In genomic region chr13:100349594-100349993, GRCh38 we compare ENCODE assay signal across 22 cellular contexts.
A peak's percentile ranks its signal among the peaks of the same experiment; 100 is the strongest.
DNase-seq lines count a peak whose midpoint lies in the region; ATAC-seq and TF ChIP-seq lines count a peak whose summit lies in the region.
"Had no signal": no experiment of that assay in that cellular context is flagged by ENCODE, and none has a peak within 500 bp of the region (broad histone marks: within the 10 kb centered on the region; RNA-seq: fewer than 3 reads in every experiment).

No MANE protein-coding gene starts in this region.

- ATAC-seq in CD8-positive, alpha-beta T cell, result no peak
- ATAC-seq: activated CD8-positive, alpha-beta T cell treated with anti-CD3 and anti-CD28 coated beads for 36 hours; lower lobe of right lung; SK-N-SH treated with all-trans-retinoic acid at 6 μM for 48 hours had no signal

- no peak overlapping the region for H3K27ac ChIP-seq in CD8-positive, alpha-beta T cell (ENCODE audit: low read depth, low read length)
- H3K27ac ChIP-seq: lower lobe of right lung, upper lobe of left lung had no signal

- intact Hi-C loops in CD8-positive, alpha-beta T cell (cut with DNase I, micrococcal nuclease), result no loop called here

- H3K27ac Mint-ChIP-seq in endothelial cell (ENCODE audit: unreplicated experiment), result peak overlapping the region; percentile 5
- no peak overlapping the region for H3K27ac Mint-ChIP-seq in CD8-positive, alpha-beta T cell
- H3K27ac Mint-ChIP-seq: activated CD8-positive, alpha-beta T cell treated with anti-CD3 and anti-CD28 coated beads for 36 hours; B cell had no signal

- CTCF ChIA-PET in CD8-positive, alpha-beta T cell (lab: Charles Lee), result no interaction called here

- DNase-seq in NCI-H2081 (lab: John Stamatoyannopoulos, UW) (peak; percentile 21 to 72), NCI-H2081 treated with DMSO at 0.1 percent for 48 hours (lab: John Stamatoyannopoulos, UW) (no peak), MV-4-11 (lab: John Stamatoyannopoulos, UW) (peak; percentile 28), NCI-H2171 treated with DMSO at 0.1 percent for 48 hours (lab: John Stamatoyannopoulos, UW) (peak; percentile 86), endothelial cell (ENCODE audit: low spot score) (no peak), SK-N-DZ (ENCODE audit: low spot score) (no peak), epidermal melanocyte (ENCODE audit: insufficient read length, low spot score) (no peak)
- DNase-seq in CD8-positive, alpha-beta T cell, result no peak
- DNase-seq: activated CD4-positive, CD25-positive, alpha-beta regulatory T cell treated with anti-CD3 and anti-CD28 coated beads, Interleukin-2, amount 50 U/mL, for 72 hours; activated CD8-positive, alpha-beta T cell treated with anti-CD3 and anti-CD28 coated beads for 36 hours; activated gamma-delta T cell treated with Interleukin-2 at 50 U/mL for 16 hours; activated T-cell treated with anti-CD3 and anti-CD28 coated beads for 4 hours; effector memory CD4-positive, alpha-beta T cell; EL; lower lobe of right lung; NCI-H1048; NCI-H446 treated with DMSO at 0.1 percent for 48 hours; RPMI8226; upper lobe of left lung had no signal

- H3K36me3 ChIP-seq in CD8-positive, alpha-beta T cell (ENCODE audit: insufficient read depth, low read length), result no peaks in the 10 kb centered on the region
- H3K36me3 ChIP-seq: lower lobe of right lung, upper lobe of left lung had no signal

- TF ChIP-seq CTCF in endothelial cell (IDR thresholded peaks at IDR 0.05; ENCODE audit: unreplicated experiment), result no peak
- no peak for TF ChIP-seq CTCF in CD8-positive, alpha-beta T cell (IDR thresholded peaks at IDR 0.05)

- no peaks in the 10 kb centered on the region for H3K9me3 Mint-ChIP-seq in endothelial cell (ENCODE audit: unreplicated experiment)
- H3K9me3 Mint-ChIP-seq in CD8-positive, alpha-beta T cell, result no peaks in the 10 kb centered on the region
- H3K9me3 Mint-ChIP-seq: activated CD8-positive, alpha-beta T cell treated with anti-CD3 and anti-CD28 coated beads for 36 hours had no signal

- H3K4me1 Mint-ChIP-seq in endothelial cell (ENCODE audit: unreplicated experiment), result peaks cover 7% of the 10 kb centered on the region
- H3K4me1 Mint-ChIP-seq in CD8-positive, alpha-beta T cell (ENCODE audit: low read depth), result no peaks in the 10 kb centered on the region
- H3K4me1 Mint-ChIP-seq: B cell had no signal

- no peaks in the 10 kb centered on the region for H3K27me3 Mint-ChIP-seq in endothelial cell (ENCODE audit: unreplicated experiment)
- no peaks in the 10 kb centered on the region for H3K27me3 Mint-ChIP-seq in CD8-positive, alpha-beta T cell (ENCODE audit: low read depth)
- H3K27me3 Mint-ChIP-seq: activated CD8-positive, alpha-beta T cell treated with anti-CD3 and anti-CD28 coated beads for 36 hours; B cell; brain had no signal

- no peak overlapping the region for H3K4me3 ChIP-seq in CD8-positive, alpha-beta T cell (ENCODE audit: low read depth, low read length)
- H3K4me3 ChIP-seq: lower lobe of right lung, upper lobe of left lung had no signal

- H3K4me1 ChIP-seq in CD8-positive, alpha-beta T cell (ENCODE audit: insufficient read depth, low read length), result no peaks in the 10 kb centered on the region
- H3K4me1 ChIP-seq: lower lobe of right lung, upper lobe of left lung had no signal

- POLR2A ChIA-PET in CD8-positive, alpha-beta T cell (lab: Charles Lee), result interaction anchor here (0.6 kb wide), 1 partner anchor 764 kb away, joined by 3 read pairs; no protein-coding TSS in a partner anchor

- no peak overlapping the region for H3K4me3 Mint-ChIP-seq in endothelial cell (ENCODE audit: unreplicated experiment)
- H3K4me3 Mint-ChIP-seq in CD8-positive, alpha-beta T cell, result no peak overlapping the region
- H3K4me3 Mint-ChIP-seq: activated CD8-positive, alpha-beta T cell treated with anti-CD3 and anti-CD28 coated beads for 36 hours; B cell had no signal

- H3K36me3 Mint-ChIP-seq in endothelial cell (ENCODE audit: low read depth, unreplicated experiment), result peaks cover 18% of the 10 kb centered on the region
- peaks cover 19% of the 10 kb centered on the region for H3K36me3 Mint-ChIP-seq in CD8-positive, alpha-beta T cell

- no peaks in the 10 kb centered on the region for H3K9me3 ChIP-seq in CD8-positive, alpha-beta T cell (ENCODE audit: low read length)
- H3K9me3 ChIP-seq: lower lobe of right lung, upper lobe of left lung had no signal

- H3K27me3 ChIP-seq in CD8-positive, alpha-beta T cell (ENCODE audit: insufficient read depth, low read length), result no peaks in the 10 kb centered on the region
- H3K27me3 ChIP-seq: upper lobe of left lung had no signal

Comparison
In these comparisons a context has a peak if more than half of its experiments do, and no peak if none do; other contexts are left out.
1. DNase-seq: peak in NCI-H2081 (2 of 2), MV-4-11 (single experiment) and NCI-H2171 treated with DMSO at 0.1 percent for 48 hours (single experiment); none in NCI-H2081 treated with DMSO at 0.1 percent for 48 hours (single experiment), endothelial cell (single experiment), SK-N-DZ (single experiment), CD8-positive, alpha-beta T cell (0 of 7) and epidermal melanocyte (single experiment).